1 cellular context compared by ENCODE assay signal in the genomic region with DNA sequence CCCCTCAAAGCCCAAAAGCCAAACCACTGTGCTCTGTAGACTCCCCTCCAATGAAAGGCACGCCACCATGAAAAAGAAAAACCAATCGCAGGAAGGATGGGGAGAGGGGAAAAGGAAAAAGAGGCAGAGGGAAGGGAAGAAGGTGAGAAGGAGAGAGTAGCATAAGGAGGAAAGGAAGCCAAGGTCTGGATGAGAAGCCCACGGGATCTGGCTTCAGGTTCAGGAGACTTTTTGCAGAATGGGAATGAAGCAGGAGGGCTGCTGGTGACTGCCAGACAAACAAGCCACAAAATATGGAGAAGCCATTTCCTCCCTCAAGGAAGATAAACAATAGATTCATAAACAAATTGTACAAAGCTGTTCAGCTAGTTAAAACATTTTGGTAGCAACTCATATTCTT.
TF ChIP-seq lines count a peak whose summit lies in the region.

No MANE protein-coding gene starts in this region.

TF ChIP-seq in IMR-90, 13 proteins besides CTCF, POLR2A, EP300 and RAD21:
- TF ChIP-seq CEBPB (IDR thresholded peaks at IDR 0.05; ENCODE audit: low read depth, low read length) (no peak), MXI1 (IDR thresholded peaks at IDR 0.05; ENCODE audit: borderline replicate concordance, low read depth, low read length) (no peak), RFX5 (IDR thresholded peaks at IDR 0.05; ENCODE audit: low read depth, low read length) (no peak), CHD1 (IDR thresholded peaks at IDR 0.05; ENCODE audit: low read depth, low read length) (no peak), RCOR1 (IDR thresholded peaks at IDR 0.05; ENCODE audit: insufficient replicate concordance, low read length) (no peak), BHLHE40 (IDR thresholded peaks at IDR 0.05; ENCODE audit: low read depth, low read length) (no peak), MAFK (IDR thresholded peaks at IDR 0.05; ENCODE audit: low read depth, low read length) (no peak)
- TF ChIP-seq, protein P1, sequence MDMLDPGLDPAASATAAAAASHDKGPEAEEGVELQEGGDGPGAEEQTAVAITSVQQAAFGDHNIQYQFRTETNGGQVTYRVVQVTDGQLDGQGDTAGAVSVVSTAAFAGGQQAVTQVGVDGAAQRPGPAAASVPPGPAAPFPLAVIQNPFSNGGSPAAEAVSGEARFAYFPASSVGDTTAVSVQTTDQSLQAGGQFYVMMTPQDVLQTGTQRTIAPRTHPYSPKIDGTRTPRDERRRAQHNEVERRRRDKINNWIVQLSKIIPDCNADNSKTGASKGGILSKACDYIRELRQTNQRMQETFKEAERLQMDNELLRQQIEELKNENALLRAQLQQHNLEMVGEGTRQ (IDR thresholded peaks at IDR 0.05; ENCODE audit: low read depth, low read length): no peak
- TF ChIP-seq, protein P2, sequence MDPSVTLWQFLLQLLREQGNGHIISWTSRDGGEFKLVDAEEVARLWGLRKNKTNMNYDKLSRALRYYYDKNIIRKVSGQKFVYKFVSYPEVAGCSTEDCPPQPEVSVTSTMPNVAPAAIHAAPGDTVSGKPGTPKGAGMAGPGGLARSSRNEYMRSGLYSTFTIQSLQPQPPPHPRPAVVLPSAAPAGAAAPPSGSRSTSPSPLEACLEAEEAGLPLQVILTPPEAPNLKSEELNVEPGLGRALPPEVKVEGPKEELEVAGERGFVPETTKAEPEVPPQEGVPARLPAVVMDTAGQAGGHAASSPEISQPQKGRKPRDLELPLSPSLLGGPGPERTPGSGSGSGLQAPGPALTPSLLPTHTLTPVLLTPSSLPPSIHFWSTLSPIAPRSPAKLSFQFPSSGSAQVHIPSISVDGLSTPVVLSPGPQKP (IDR thresholded peaks at IDR 0.05; ENCODE audit: borderline replicate concordance, low read depth, low read length): no peak
